Comparison of ENCODE assay signal across 22 cellular contexts in genomic region chr4:75860606-75861005, GRCh38. TPM values are rescaled to one million over a fixed set of nuclear protein-coding genes. Genes with fewer than 3 reads are reported as not detected.
"Had no signal": no experiment of that assay in that cellular context is flagged by ENCODE, and none has a peak within 500 bp of the region (broad histone marks: within the 10 kb centered on the region; RNA-seq: fewer than 3 reads in every experiment).

No MANE protein-coding gene starts in this region.

- H3K4me3 ChIP-seq: MG63 had no signal

- H3K27ac ChIP-seq: HL-60, RWPE1 had no signal

- H3K4me2 ChIP-seq: SK-N-SH had no signal

- H3K9me2 ChIP-seq: SK-N-SH had no signal

- H3K9me3 ChIP-seq: MG63, SK-N-SH had no signal

- H3K36me3 ChIP-seq: MG63 had no signal

- DNase-seq: KBM-7, MG63, NCI-H1092, NCI-H1105 treated with DMSO at 0.1 percent for 48 hours, NCI-H1417 treated with DMSO at 0.1 percent for 48 hours, NCI-H146, NCI-H1694 treated with DMSO at 0.1 percent for 48 hours, NCI-H1930, NCI-H2081, NCI-H2107, NCI-H2227 treated with DMSO at 0.1 percent for 48 hours, NCI-H524, NCI-H69, NCI-H774, SHP77, SK-N-SH, SW 1271 had no signal

- H3K27me3 ChIP-seq: MG63 had no signal

- H3K9ac ChIP-seq: SK-N-SH had no signal

- ATAC-seq: Panc1 had no signal

RNA-seq across cellular contexts. Expression of gene PPEF2, which starts 41.6 kb away (rescaled TPM):
- total RNA-seq: NCI-H460, SK-MEL-5 had no signal
- polyA plus RNA-seq: SK-N-SH had no signal
